In genomic region chr11:111851636-111852035, GRCh38 we compare ENCODE assay signal across 1 cellular context.
TF ChIP-seq lines count a peak whose summit lies in the region.

No MANE protein-coding gene starts in this region.

TF ChIP-seq in GM23338, 12 proteins besides CTCF, POLR2A, EP300 and RAD21:
- TF ChIP-seq, protein P1, sequence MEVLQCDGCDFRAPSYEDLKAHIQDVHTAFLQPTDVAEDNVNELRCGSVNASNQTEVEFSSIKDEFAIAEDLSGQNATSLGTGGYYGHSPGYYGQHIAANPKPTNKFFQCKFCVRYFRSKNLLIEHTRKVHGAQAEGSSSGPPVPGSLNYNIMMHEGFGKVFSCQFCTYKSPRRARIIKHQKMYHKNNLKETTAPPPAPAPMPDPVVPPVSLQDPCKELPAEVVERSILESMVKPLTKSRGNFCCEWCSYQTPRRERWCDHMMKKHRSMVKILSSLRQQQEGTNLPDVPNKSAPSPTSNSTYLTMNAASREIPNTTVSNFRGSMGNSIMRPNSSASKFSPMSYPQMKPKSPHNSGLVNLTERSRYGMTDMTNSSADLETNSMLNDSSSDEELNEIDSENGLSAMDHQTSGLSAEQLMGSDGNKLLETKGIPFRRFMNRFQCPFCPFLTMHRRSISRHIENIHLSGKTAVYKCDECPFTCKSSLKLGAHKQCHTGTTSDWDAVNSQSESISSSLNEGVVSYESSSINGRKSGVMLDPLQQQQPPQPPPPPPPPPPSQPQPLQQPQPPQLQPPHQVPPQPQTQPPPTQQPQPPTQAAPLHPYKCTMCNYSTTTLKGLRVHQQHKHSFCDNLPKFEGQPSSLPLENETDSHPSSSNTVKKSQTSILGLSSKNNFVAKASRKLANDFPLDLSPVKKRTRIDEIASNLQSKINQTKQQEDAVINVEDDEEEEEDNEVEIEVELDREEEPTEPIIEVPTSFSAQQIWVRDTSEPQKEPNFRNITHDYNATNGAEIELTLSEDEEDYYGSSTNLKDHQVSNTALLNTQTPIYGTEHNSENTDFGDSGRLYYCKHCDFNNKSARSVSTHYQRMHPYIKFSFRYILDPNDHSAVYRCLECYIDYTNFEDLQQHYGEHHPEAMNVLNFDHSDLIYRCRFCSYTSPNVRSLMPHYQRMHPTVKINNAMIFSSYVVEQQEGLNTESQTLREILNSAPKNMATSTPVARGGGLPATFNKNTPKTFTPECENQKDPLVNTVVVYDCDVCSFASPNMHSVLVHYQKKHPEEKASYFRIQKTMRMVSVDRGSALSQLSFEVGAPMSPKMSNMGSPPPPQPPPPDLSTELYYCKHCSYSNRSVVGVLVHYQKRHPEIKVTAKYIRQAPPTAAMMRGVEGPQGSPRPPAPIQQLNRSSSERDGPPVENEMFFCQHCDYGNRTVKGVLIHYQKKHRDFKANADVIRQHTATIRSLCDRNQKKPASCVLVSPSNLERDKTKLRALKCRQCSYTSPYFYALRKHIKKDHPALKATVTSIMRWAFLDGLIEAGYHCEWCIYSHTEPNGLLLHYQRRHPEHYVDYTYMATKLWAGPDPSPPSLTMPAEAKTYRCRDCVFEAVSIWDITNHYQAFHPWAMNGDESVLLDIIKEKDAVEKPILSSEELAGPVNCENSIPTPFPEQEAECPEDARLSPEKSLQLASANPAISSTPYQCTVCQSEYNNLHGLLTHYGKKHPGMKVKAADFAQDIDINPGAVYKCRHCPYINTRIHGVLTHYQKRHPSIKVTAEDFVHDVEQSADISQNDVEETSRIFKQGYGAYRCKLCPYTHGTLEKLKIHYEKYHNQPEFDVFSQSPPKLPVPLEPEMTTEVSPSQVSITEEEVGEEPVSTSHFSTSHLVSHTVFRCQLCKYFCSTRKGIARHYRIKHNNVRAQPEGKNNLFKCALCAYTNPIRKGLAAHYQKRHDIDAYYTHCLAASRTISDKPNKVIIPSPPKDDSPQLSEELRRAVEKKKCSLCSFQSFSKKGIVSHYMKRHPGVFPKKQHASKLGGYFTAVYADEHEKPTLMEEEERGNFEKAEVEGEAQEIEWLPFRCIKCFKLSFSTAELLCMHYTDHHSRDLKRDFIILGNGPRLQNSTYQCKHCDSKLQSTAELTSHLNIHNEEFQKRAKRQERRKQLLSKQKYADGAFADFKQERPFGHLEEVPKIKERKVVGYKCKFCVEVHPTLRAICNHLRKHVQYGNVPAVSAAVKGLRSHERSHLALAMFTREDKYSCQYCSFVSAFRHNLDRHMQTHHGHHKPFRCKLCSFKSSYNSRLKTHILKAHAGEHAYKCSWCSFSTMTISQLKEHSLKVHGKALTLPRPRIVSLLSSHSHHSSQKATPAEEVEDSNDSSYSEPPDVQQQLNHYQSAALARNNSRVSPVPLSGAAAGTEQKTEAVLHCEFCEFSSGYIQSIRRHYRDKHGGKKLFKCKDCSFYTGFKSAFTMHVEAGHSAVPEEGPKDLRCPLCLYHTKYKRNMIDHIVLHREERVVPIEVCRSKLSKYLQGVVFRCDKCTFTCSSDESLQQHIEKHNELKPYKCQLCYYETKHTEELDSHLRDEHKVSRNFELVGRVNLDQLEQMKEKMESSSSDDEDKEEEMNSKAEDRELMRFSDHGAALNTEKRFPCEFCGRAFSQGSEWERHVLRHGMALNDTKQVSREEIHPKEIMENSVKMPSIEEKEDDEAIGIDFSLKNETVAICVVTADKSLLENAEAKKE (CRISPR knock-in tag; IDR thresholded peaks at IDR 0.05) = no peak
- TF ChIP-seq STAT1 (IDR thresholded peaks at IDR 0.05; ENCODE audit: unreplicated experiment) = no peak
- TF ChIP-seq ZNF331 (CRISPR knock-in tag; IDR thresholded peaks at IDR 0.05; ENCODE audit: low read depth) = no peak
- TF ChIP-seq CREB1 (CRISPR knock-in tag; IDR thresholded peaks at IDR 0.05; ENCODE audit: low read depth) = no peak
- TF ChIP-seq EZH2 (IDR thresholded peaks at IDR 0.05; ENCODE audit: low read depth, unreplicated experiment) = no peak
- no peak for TF ChIP-seq ETS1 (IDR thresholded peaks at IDR 0.05)
- TF ChIP-seq, protein P2, sequence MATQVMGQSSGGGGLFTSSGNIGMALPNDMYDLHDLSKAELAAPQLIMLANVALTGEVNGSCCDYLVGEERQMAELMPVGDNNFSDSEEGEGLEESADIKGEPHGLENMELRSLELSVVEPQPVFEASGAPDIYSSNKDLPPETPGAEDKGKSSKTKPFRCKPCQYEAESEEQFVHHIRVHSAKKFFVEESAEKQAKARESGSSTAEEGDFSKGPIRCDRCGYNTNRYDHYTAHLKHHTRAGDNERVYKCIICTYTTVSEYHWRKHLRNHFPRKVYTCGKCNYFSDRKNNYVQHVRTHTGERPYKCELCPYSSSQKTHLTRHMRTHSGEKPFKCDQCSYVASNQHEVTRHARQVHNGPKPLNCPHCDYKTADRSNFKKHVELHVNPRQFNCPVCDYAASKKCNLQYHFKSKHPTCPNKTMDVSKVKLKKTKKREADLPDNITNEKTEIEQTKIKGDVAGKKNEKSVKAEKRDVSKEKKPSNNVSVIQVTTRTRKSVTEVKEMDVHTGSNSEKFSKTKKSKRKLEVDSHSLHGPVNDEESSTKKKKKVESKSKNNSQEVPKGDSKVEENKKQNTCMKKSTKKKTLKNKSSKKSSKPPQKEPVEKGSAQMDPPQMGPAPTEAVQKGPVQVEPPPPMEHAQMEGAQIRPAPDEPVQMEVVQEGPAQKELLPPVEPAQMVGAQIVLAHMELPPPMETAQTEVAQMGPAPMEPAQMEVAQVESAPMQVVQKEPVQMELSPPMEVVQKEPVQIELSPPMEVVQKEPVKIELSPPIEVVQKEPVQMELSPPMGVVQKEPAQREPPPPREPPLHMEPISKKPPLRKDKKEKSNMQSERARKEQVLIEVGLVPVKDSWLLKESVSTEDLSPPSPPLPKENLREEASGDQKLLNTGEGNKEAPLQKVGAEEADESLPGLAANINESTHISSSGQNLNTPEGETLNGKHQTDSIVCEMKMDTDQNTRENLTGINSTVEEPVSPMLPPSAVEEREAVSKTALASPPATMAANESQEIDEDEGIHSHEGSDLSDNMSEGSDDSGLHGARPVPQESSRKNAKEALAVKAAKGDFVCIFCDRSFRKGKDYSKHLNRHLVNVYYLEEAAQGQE (IDR thresholded peaks at IDR 0.05; ENCODE audit: unreplicated experiment) = no peak
- TF ChIP-seq ZNF114 (CRISPR knock-in tag; IDR thresholded peaks at IDR 0.05) = no peak
- no peak for TF ChIP-seq NANOG (IDR thresholded peaks at IDR 0.05; ENCODE audit: borderline replicate concordance)
- TF ChIP-seq JUNB (IDR thresholded peaks at IDR 0.05; ENCODE audit: unreplicated experiment) = no peak
- TF ChIP-seq POLR2AphosphoS5 (IDR thresholded peaks at IDR 0.05; ENCODE audit: low read depth) = no peak
- TF ChIP-seq EZH2phosphoT487 (IDR thresholded peaks at IDR 0.05; ENCODE audit: unreplicated experiment) = no peak
